In genomic region chr14:92121670-92122350, GRCh38 we compare ENCODE assay signal across 1 cellular context.
TF ChIP-seq lines count a peak whose summit lies in the region.

Gene CPSF2 (plus strand): TSS chr14:92121969. CDS start chr14:92130985, 9,016 bp downstream.
Gene NDUFB1 (minus strand): TSS chr14:92121706. CDS start chr14:92117637, 4,069 bp downstream.

TF ChIP-seq in HepG2, 621 proteins besides CTCF, POLR2A, EP300 and RAD21 (continued from another document and continues in another):
- TF ChIP-seq SYNCRIP (IDR thresholded peaks at IDR 0.05; ENCODE audit: insufficient read depth, low read depth, low read length) (no peak), JDP2 (CRISPR knock-in tag; IDR thresholded peaks at IDR 0.05; ENCODE audit: borderline replicate concordance) (no peak), ZSCAN12 (CRISPR knock-in tag; IDR thresholded peaks at IDR 0.05) (peak; percentile 63; the same call in 1 of the 2 replicates), PRDM4 (CRISPR knock-in tag; IDR thresholded peaks at IDR 0.05; ENCODE audit: borderline replicate concordance) (no peak), ZNF644 (CRISPR knock-in tag; IDR thresholded peaks at IDR 0.05; ENCODE audit: low read depth) (no peak), HOMEZ (CRISPR knock-in tag; IDR thresholded peaks at IDR 0.05; ENCODE audit: low read depth) (no peak), RFXANK (CRISPR knock-in tag; IDR thresholded peaks at IDR 0.05) (no peak), SMC3 (IDR thresholded peaks at IDR 0.05; ENCODE audit: low read length) (no peak), THYN1 (CRISPR knock-in tag; IDR thresholded peaks at IDR 0.05; ENCODE audit: borderline replicate concordance, low read depth) (no peak), ZKSCAN8 (CRISPR knock-in tag; IDR thresholded peaks at IDR 0.05; ENCODE audit: borderline replicate concordance) (0 out of 2 replicates have a peak, but pooled peaks have one; percentile 7), LRRFIP1 (CRISPR knock-in tag; conservative IDR thresholded peaks at IDR 0.05) (no peak), ZNF543 (CRISPR knock-in tag; IDR thresholded peaks at IDR 0.05) (0 out of 2 replicates have a peak, but pooled peaks have one; percentile 64), ZNF546 (CRISPR knock-in tag; conservative IDR thresholded peaks at IDR 0.05) (peak; percentile 70), ATF5 (CRISPR knock-in tag; IDR thresholded peaks at IDR 0.05; ENCODE audit: low read depth) (peak; percentile 54; the same call in 1 of the 2 replicates), TEAD2 (CRISPR knock-in tag; IDR thresholded peaks at IDR 0.05) (no peak), ZNF784 (CRISPR knock-in tag; IDR thresholded peaks at IDR 0.05; ENCODE audit: borderline replicate concordance) (peak; percentile 75; the same call in 1 of the 2 replicates), ZNF136 (CRISPR knock-in tag; IDR thresholded peaks at IDR 0.05; ENCODE audit: low read depth) (0 out of 2 replicates have a peak, but pooled peaks have one; percentile 2), ZNF75D (CRISPR knock-in tag; IDR thresholded peaks at IDR 0.05; ENCODE audit: borderline replicate concordance) (no peak), ZFP36L1 (CRISPR knock-in tag; IDR thresholded peaks at IDR 0.05) (no peak), BRCA1 (CRISPR knock-in tag; IDR thresholded peaks at IDR 0.05) (no peak; the same call in 1 of the 2 replicates), ONECUT2 (CRISPR knock-in tag; IDR thresholded peaks at IDR 0.05) (no peak), HMGXB3 (CRISPR knock-in tag; IDR thresholded peaks at IDR 0.05; ENCODE audit: borderline replicate concordance) (no peak), ZIK1 (CRISPR knock-in tag; IDR thresholded peaks at IDR 0.05; ENCODE audit: borderline replicate concordance, low read depth) (no peak), ZSCAN21 (CRISPR knock-in tag; IDR thresholded peaks at IDR 0.05; ENCODE audit: borderline replicate concordance) (peak; percentile 48; the same call in 1 of the 2 replicates), ZNF275 (CRISPR knock-in tag; IDR thresholded peaks at IDR 0.05; ENCODE audit: borderline replicate concordance) (peak; percentile 41; the same call in 1 of the 2 replicates), E2F1 (CRISPR knock-in tag; IDR thresholded peaks at IDR 0.05) (0 out of 2 replicates have a peak, but pooled peaks have one; percentile 21), ZBTB33 (CRISPR knock-in tag; IDR thresholded peaks at IDR 0.05) (no peak), ZNF589 (CRISPR knock-in tag; conservative IDR thresholded peaks at IDR 0.05) (no peak), ZNF20 (CRISPR knock-in tag; IDR thresholded peaks at IDR 0.05) (no peak), ZNF766 (CRISPR knock-in tag; IDR thresholded peaks at IDR 0.05; ENCODE audit: borderline replicate concordance) (no peak), IKZF4 (CRISPR knock-in tag; IDR thresholded peaks at IDR 0.05; ENCODE audit: borderline replicate concordance, low read depth, not compliant biosample characterization) (peak; percentile 70), ZNF878 (CRISPR knock-in tag; IDR thresholded peaks at IDR 0.05) (no peak), ZNF710 (CRISPR knock-in tag; IDR thresholded peaks at IDR 0.05; ENCODE audit: borderline replicate concordance) (0 out of 2 replicates have a peak, but pooled peaks have one; percentile 16), ETS1 (CRISPR knock-in tag; IDR thresholded peaks at IDR 0.05) (no peak; the same call in 1 of the 2 replicates)
